In genomic region chr6:31573239-31574105, GRCh38 we compare ENCODE assay signal across 15 cellular contexts. TPM values are rescaled to one million over a fixed set of nuclear protein-coding genes. Genes with fewer than 3 reads are reported as not detected.
DNase-seq lines count a peak whose midpoint lies in the region; ATAC-seq and TF ChIP-seq lines count a peak whose summit lies in the region.
"Had no signal": no experiment of that assay in that cellular context is flagged by ENCODE, and none has a peak within 500 bp of the region (broad histone marks: within the 10 kb centered on the region; RNA-seq: fewer than 3 reads in every experiment).

No MANE protein-coding gene starts in this region.

- H3K27ac Mint-ChIP-seq in activated CD4-positive, alpha-beta T cell treated with anti-CD3 and anti-CD28 coated beads, Interleukin-2, amount 10 ng/mL, durations not matched to agents 7 days and 5 days: peak overlapping the region; percentile 96
- H3K27ac Mint-ChIP-seq in IgD-negative memory B cell: peak overlapping the region; percentile 92 to 100 (median 98)
- peak overlapping the region; percentile 97 for H3K27ac Mint-ChIP-seq in activated naive CD8-positive, alpha-beta T cell treated with anti-CD3 and anti-CD28 coated beads, Interleukin-2, amount 50 U/mL, for 24 hours
- no peak overlapping the region for H3K27ac Mint-ChIP-seq in neural progenitor cell

- H2AFZ ChIP-seq in neural progenitor cell (replicated peaks): no peak overlapping the region

- H3K4me1 ChIP-seq in neural progenitor cell: peaks cover 5% of the 10 kb centered on the region
- H3K4me1 ChIP-seq: breast epithelium, SJSA1 had no signal

- H3K4me3 Mint-ChIP-seq in activated CD4-positive, alpha-beta T cell treated with anti-CD3 and anti-CD28 coated beads, Interleukin-2, amount 10 ng/mL, durations not matched to agents 7 days and 5 days: peak overlapping the region; percentile 90
- H3K4me3 Mint-ChIP-seq in IgD-negative memory B cell (peak overlapping the region; percentile 93 to 99 (median 99)), neural progenitor cell (peak overlapping the region; percentile 24)
- peak overlapping the region; percentile 99 for H3K4me3 Mint-ChIP-seq in activated naive CD8-positive, alpha-beta T cell treated with anti-CD3 and anti-CD28 coated beads, Interleukin-2, amount 50 U/mL, for 24 hours

- H3K36me3 Mint-ChIP-seq in activated CD4-positive, alpha-beta T cell treated with anti-CD3 and anti-CD28 coated beads, Interleukin-2, amount 10 ng/mL, durations not matched to agents 7 days and 5 days (ENCODE audit: low read depth): peaks cover 38% of the 10 kb centered on the region
- H3K36me3 Mint-ChIP-seq in IgD-negative memory B cell: peaks cover 3% of the 10 kb centered on the region
- H3K36me3 Mint-ChIP-seq in activated naive CD8-positive, alpha-beta T cell treated with anti-CD3 and anti-CD28 coated beads, Interleukin-2, amount 50 U/mL, for 24 hours (ENCODE audit: low read depth): peaks cover 47% of the 10 kb centered on the region
- H3K36me3 Mint-ChIP-seq in neural progenitor cell: no peaks in the 10 kb centered on the region

- H3F3A ChIP-seq in neural progenitor cell (ENCODE audit: low read depth): no peaks in the 10 kb centered on the region

- CTCF ChIA-PET in activated CD4-positive, alpha-beta T cell treated with anti-CD3 and anti-CD28 coated beads, Interleukin-2, amount 10 ng/mL, durations not matched to agents 7 days and 5 days (lab: Charles Lee): interaction anchor here (1.2 to 18.9 kb wide), 5 partner anchors 22 to 79 kb away, joined by 4 to 576 read pairs (median 20); partner anchors contain the start of genes ATP6V1G2, DDX39B, LST1 and LTB

- H3K36me3 ChIP-seq in neural progenitor cell: no peaks in the 10 kb centered on the region
- H3K36me3 ChIP-seq: breast epithelium, SJSA1, thoracic aorta had no signal

- no peak for ATAC-seq in activated naive CD8-positive, alpha-beta T cell treated with anti-CD3 and anti-CD28 coated beads, Interleukin-2, amount 50 U/mL, for 24 hours

- no peak overlapping the region for H3K27ac ChIP-seq in neural progenitor cell
- H3K27ac ChIP-seq: breast epithelium, SJSA1, thoracic aorta had no signal

- H3K4me3 ChIP-seq in neural progenitor cell: no peak overlapping the region
- H3K4me3 ChIP-seq: breast epithelium, SJSA1, thoracic aorta had no signal

- H3K9ac ChIP-seq in neural progenitor cell: no peak overlapping the region

- TF ChIP-seq CTCF in neural progenitor cell (IDR thresholded peaks at IDR 0.05): no peak

- peaks cover 6% of the 10 kb centered on the region for H3K27me3 Mint-ChIP-seq in activated CD4-positive, alpha-beta T cell treated with anti-CD3 and anti-CD28 coated beads, Interleukin-2, amount 10 ng/mL, durations not matched to agents 7 days and 5 days
- H3K27me3 Mint-ChIP-seq in IgD-negative memory B cell (peaks cover 1% of the 10 kb centered on the region), neural progenitor cell (ENCODE audit: insufficient read depth, low read depth) (peaks cover 20% of the 10 kb centered on the region)
- H3K27me3 Mint-ChIP-seq in activated naive CD8-positive, alpha-beta T cell treated with anti-CD3 and anti-CD28 coated beads, Interleukin-2, amount 50 U/mL, for 24 hours: no peaks in the 10 kb centered on the region

- no peaks in the 10 kb centered on the region for H4K20me1 ChIP-seq in neural progenitor cell (ENCODE audit: low read depth)

- no peak for DNase-seq in activated CD4-positive, alpha-beta T cell treated with anti-CD3 and anti-CD28 coated beads, Interleukin-2, amount 10 ng/mL, durations not matched to agents 7 days and 5 days
- DNase-seq in activated CD4-positive, alpha-beta T cell treated with anti-CD3 and anti-CD28 coated beads, Interleukin-2, amount 50 U/mL, for 48 hours: no peak
- no peak for DNase-seq in activated naive CD8-positive, alpha-beta T cell treated with anti-CD3 and anti-CD28 coated beads, Interleukin-2, amount 50 U/mL, for 24 hours
- DNase-seq in neural progenitor cell (ENCODE audit: low spot score): no peak
- DNase-seq in AML-193 (lab: John Stamatoyannopoulos, UW): no peak
- no peak for DNase-seq in cardiac septum (ENCODE audit: low spot score)
- DNase-seq in NCI-H2227 treated with DMSO at 0.1 percent for 48 hours (lab: John Stamatoyannopoulos, UW): no peak
- DNase-seq: foreskin fibroblast, NCI-H2171 treated with DMSO at 0.1 percent for 48 hours, small intestine had no signal

- POLR2A ChIA-PET in activated CD4-positive, alpha-beta T cell treated with anti-CD3 and anti-CD28 coated beads, Interleukin-2, amount 10 ng/mL, durations not matched to agents 7 days and 5 days (lab: Charles Lee): interaction anchor here (2.0 kb wide), 1 partner anchor 24 kb away, joined by 15 read pairs; no protein-coding TSS in a partner anchor

- peaks cover 94% of the 10 kb centered on the region for H3K4me1 Mint-ChIP-seq in activated CD4-positive, alpha-beta T cell treated with anti-CD3 and anti-CD28 coated beads, Interleukin-2, amount 10 ng/mL, durations not matched to agents 7 days and 5 days
- H3K4me1 Mint-ChIP-seq in IgD-negative memory B cell (peaks cover 33 to 77% (median 71%) of the 10 kb centered on the region in 3 donors), neural progenitor cell (peaks cover 4% of the 10 kb centered on the region)
- peaks cover 87% of the 10 kb centered on the region for H3K4me1 Mint-ChIP-seq in activated naive CD8-positive, alpha-beta T cell treated with anti-CD3 and anti-CD28 coated beads, Interleukin-2, amount 50 U/mL, for 24 hours

- no peaks in the 10 kb centered on the region for H3K9me3 ChIP-seq in neural progenitor cell (ENCODE audit: low read depth)
- H3K9me3 ChIP-seq: breast epithelium, SJSA1, thoracic aorta had no signal

- H3K9me3 Mint-ChIP-seq in activated CD4-positive, alpha-beta T cell treated with anti-CD3 and anti-CD28 coated beads, Interleukin-2, amount 10 ng/mL, durations not matched to agents 7 days and 5 days: no peaks in the 10 kb centered on the region
- no peaks in the 10 kb centered on the region for H3K9me3 Mint-ChIP-seq in IgD-negative memory B cell
- no peaks in the 10 kb centered on the region for H3K9me3 Mint-ChIP-seq in activated naive CD8-positive, alpha-beta T cell treated with anti-CD3 and anti-CD28 coated beads, Interleukin-2, amount 50 U/mL, for 24 hours
- H3K9me3 Mint-ChIP-seq in neural progenitor cell: no peaks in the 10 kb centered on the region

- H3K27me3 ChIP-seq in neural progenitor cell: no peaks in the 10 kb centered on the region
- H3K27me3 ChIP-seq: SJSA1 had no signal

- intact Hi-C loops in cardiac septum (cut with DNase I): no loop called here

- H3K79me2 ChIP-seq in neural progenitor cell (ENCODE audit: low read depth): no peaks in the 10 kb centered on the region

- no peak overlapping the region for H3K4me2 ChIP-seq in neural progenitor cell

RNA-seq across cellular contexts. Expression of gene LTA, which starts 1.4 kb away (rescaled TPM):
- total RNA-seq in activated CD4-positive, alpha-beta T cell treated with anti-CD3 and anti-CD28 coated beads, Interleukin-2, amount 10 ng/mL, durations not matched to agents 7 days and 5 days: 10 to 100 TPM; 20.9 to 27.0 TPM
- polyA plus RNA-seq in IgD-negative memory B cell: 16.3 TPM
- total RNA-seq in neural progenitor cell (ENCODE audit: low replicate concordance) (not detected in 2 replicates), cardiac septum (not detected)
- total RNA-seq: osteocyte, SJSA1, thoracic aorta had no signal

RNA-seq across cellular contexts. Expression of gene TNF, which starts 1.9 kb away (rescaled TPM):
- 10 to 100 TPM; 46.5 to 47.1 TPM for total RNA-seq in activated CD4-positive, alpha-beta T cell treated with anti-CD3 and anti-CD28 coated beads, Interleukin-2, amount 10 ng/mL, durations not matched to agents 7 days and 5 days
- 6.4 TPM for polyA plus RNA-seq in IgD-negative memory B cell
- 0.19 TPM in 1 of 2 replicates, not detected in the other for total RNA-seq in neural progenitor cell (ENCODE audit: low replicate concordance)
- total RNA-seq in cardiac septum: 0.38 TPM
- total RNA-seq: osteocyte, SJSA1 had no signal

RNA-seq across cellular contexts. Expression of gene LTB, which starts 8.8 kb away (rescaled TPM):
- total RNA-seq in activated CD4-positive, alpha-beta T cell treated with anti-CD3 and anti-CD28 coated beads, Interleukin-2, amount 10 ng/mL, durations not matched to agents 7 days and 5 days: 100 to 1,000 TPM; 585 to 747 TPM
- 2,767 TPM for polyA plus RNA-seq in IgD-negative memory B cell
- 0.15 TPM in 1 of 2 replicates, not detected in the other for total RNA-seq in neural progenitor cell (ENCODE audit: low replicate concordance)
- 0.86 TPM for total RNA-seq in cardiac septum
- total RNA-seq: osteocyte, SJSA1, thoracic aorta had no signal

RNA-seq across cellular contexts. Expression of gene LST1, which starts 12.6 kb away (rescaled TPM):
- 10 to 100 TPM; 33.3 to 36.8 TPM for total RNA-seq in activated CD4-positive, alpha-beta T cell treated with anti-CD3 and anti-CD28 coated beads, Interleukin-2, amount 10 ng/mL, durations not matched to agents 7 days and 5 days
- 20.5 TPM for polyA plus RNA-seq in IgD-negative memory B cell
- total RNA-seq in neural progenitor cell (ENCODE audit: low replicate concordance): not detected in 2 replicates
- total RNA-seq in cardiac septum: 5.4 TPM
- total RNA-seq: osteocyte, SJSA1 had no signal

RNA-seq across cellular contexts. Expression of gene NCR3, which starts 19.3 kb away (rescaled TPM):
- 10 to 100 TPM; 20.0 to 23.8 TPM for total RNA-seq in activated CD4-positive, alpha-beta T cell treated with anti-CD3 and anti-CD28 coated beads, Interleukin-2, amount 10 ng/mL, durations not matched to agents 7 days and 5 days
- 140 TPM for polyA plus RNA-seq in IgD-negative memory B cell
- total RNA-seq in neural progenitor cell (ENCODE audit: low replicate concordance) (not detected in 2 replicates), cardiac septum (not detected)
- total RNA-seq: breast epithelium, osteocyte, SJSA1, thoracic aorta had no signal

Comparison
In these comparisons a context has a peak if more than half of its experiments do, and no peak if none do; other contexts are left out.
1. H3K4me3 Mint-ChIP-seq: peak in every context shown above with its lines; median percentile 99 in IgD-negative memory B cell; 99 in activated naive CD8-positive, alpha-beta T cell treated with anti-CD3 and anti-CD28 coated beads, Interleukin-2, amount 50 U/mL, for 24 hours; 90 in activated CD4-positive, alpha-beta T cell treated with anti-CD3 and anti-CD28 coated beads, Interleukin-2, amount 10 ng/mL, durations not matched to agents 7 days and 5 days; 24 in neural progenitor cell.
2. RNA of gene LTA, which starts 1.4 kb away (total RNA-seq): 20.9 to 27.0 TPM in activated CD4-positive, alpha-beta T cell treated with anti-CD3 and anti-CD28 coated beads, Interleukin-2, amount 10 ng/mL, durations not matched to agents 7 days and 5 days; not detected in cardiac septum (single experiment) and not detected in neural progenitor cell; every median in the first group is over 10 times any median in the second.
3. RNA of gene TNF, which starts 1.9 kb away (total RNA-seq): 46.5 to 47.1 TPM in activated CD4-positive, alpha-beta T cell treated with anti-CD3 and anti-CD28 coated beads, Interleukin-2, amount 10 ng/mL, durations not matched to agents 7 days and 5 days; 0.38 TPM in cardiac septum (single experiment) and 0.19 TPM in neural progenitor cell; every median in the first group is over 10 times any median in the second.
4. RNA of gene LTB, which starts 8.8 kb away (total RNA-seq): 585 to 747 TPM in activated CD4-positive, alpha-beta T cell treated with anti-CD3 and anti-CD28 coated beads, Interleukin-2, amount 10 ng/mL, durations not matched to agents 7 days and 5 days; 0.86 TPM in cardiac septum (single experiment) and 0.15 TPM in neural progenitor cell; every median in the first group is over 100 times any median in the second.